ENCODE assay signal across 9 cellular contexts in the genomic region with DNA sequence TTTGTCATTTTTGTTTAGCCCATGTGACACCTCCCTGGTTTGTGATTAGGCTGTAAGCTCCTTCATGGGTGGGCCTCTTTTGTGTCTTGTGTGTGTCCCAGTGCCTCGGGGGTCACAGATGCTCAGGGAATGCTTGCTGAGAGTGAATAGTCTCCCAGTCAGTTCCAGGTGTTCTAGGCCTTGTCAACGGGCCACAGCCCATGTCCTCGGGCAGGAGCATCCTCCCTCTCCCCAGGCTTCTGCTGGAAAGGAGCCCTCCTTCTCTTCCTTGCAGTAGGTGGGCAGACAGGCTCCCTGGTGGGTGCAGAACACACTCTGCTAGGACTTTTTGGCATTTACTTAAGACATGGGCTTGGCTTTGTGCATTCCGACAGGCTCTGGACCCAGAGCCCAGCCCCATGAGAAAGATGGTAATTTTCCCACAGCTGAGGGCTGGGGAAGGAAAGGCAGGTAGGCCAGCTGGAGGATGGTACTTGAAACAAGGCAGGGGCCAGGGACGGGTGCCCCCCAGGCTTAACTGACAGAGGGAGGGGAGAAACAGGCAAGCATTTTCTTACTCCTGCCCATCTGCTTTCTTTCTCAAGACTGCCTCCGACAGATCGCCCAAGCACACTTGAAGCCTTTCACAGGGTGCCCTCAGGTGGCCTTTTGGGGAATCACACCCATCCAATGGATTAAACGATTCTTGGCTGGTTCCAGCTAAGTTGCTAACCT. TPM values are rescaled to one million over a fixed set of nuclear protein-coding genes. Genes with fewer than 3 reads are reported as not detected.
DNase-seq lines count a peak whose midpoint lies in the region; ATAC-seq, FAIRE-seq and TF ChIP-seq lines count a peak whose summit lies in the region.
"Had no signal": no experiment of that assay in that cellular context is flagged by ENCODE, and none has a peak within 500 bp of the region (broad histone marks: within the 10 kb centered on the region; RNA-seq: fewer than 3 reads in every experiment).

No MANE protein-coding gene starts in this region.

- H3K27me3 Mint-ChIP-seq in IgD-negative memory B cell, result no peaks in the 10 kb centered on the region
- no peaks in the 10 kb centered on the region for H3K27me3 Mint-ChIP-seq in naive thymus-derived CD8-positive, alpha-beta T cell
- H3K27me3 Mint-ChIP-seq: activated naive CD4-positive, alpha-beta T cell treated with anti-CD3 and anti-CD28 coated beads, Interleukin-2, amount 50 U/mL, for 24 hours had no signal

- H3K4me3 ChIP-seq in OCI-LY3 (ENCODE audit: low read length), result no peak overlapping the region

- H3K9me3 ChIP-seq in OCI-LY3 (ENCODE audit: insufficient read depth, low read length), result no peaks in the 10 kb centered on the region

- no peak overlapping the region for H3K27ac ChIP-seq in OCI-LY3 (ENCODE audit: low read length)

- DNase-seq in D721Med (ENCODE audit: insufficient read length, low spot score) (peak; percentile 43), erythroblast (lab: John Stamatoyannopoulos, UW) (peak; percentile 90 to 94)
- peak; percentile 74 for DNase-seq in activated CD8-positive, alpha-beta memory T cell treated with anti-CD3 and anti-CD28 coated beads, Interleukin-2, amount 50 U/mL, for 4 hours
- peak; percentile 48 to 86 (median 70) for DNase-seq in naive thymus-derived CD8-positive, alpha-beta T cell
- DNase-seq in stimulated activated CD8-positive, alpha-beta memory T cell treated with anti-CD3 and anti-CD28 coated beads, Interleukin-7, amount 100 ng/mL, for 48 hours (ENCODE audit: extremely low read depth in 1 of 2, low read depth in 1 of 2), result peak; percentile 27 to 40

- H4K20me1 ChIP-seq in OCI-LY3 (ENCODE audit: insufficient read depth, low read length), result no peaks in the 10 kb centered on the region

- H3K36me3 Mint-ChIP-seq in IgD-negative memory B cell, result no peaks in the 10 kb centered on the region
- H3K36me3 Mint-ChIP-seq in naive thymus-derived CD8-positive, alpha-beta T cell, result peaks cover 0 to 20% (median 2%) of the 10 kb centered on the region in 3 donors
- H3K36me3 Mint-ChIP-seq: activated naive CD4-positive, alpha-beta T cell treated with anti-CD3 and anti-CD28 coated beads, Interleukin-2, amount 50 U/mL, for 24 hours had no signal

- no peaks in the 10 kb centered on the region for H3K27me3 ChIP-seq in OCI-LY3 (ENCODE audit: low read depth, low read length)

- peak; percentile 84 to 93 for ATAC-seq in naive thymus-derived CD8-positive, alpha-beta T cell
- ATAC-seq in HG03442 (IDR thresholded peaks at IDR 0.05; ENCODE audit: unreplicated experiment), result no peak

- H3K36me3 ChIP-seq in OCI-LY3 (replicated peaks; ENCODE audit: low read depth, low read length), result peaks cover 3% of the 10 kb centered on the region

- peak; percentile 91 for TF ChIP-seq CTCF in D721Med (IDR thresholded peaks at IDR 0.05; ENCODE audit: insufficient read depth, missing control alignments)
- TF ChIP-seq CTCF in OCI-LY3 (IDR thresholded peaks at IDR 0.05; ENCODE audit: low read depth, low read length), result peak; percentile 60

- H3K9ac ChIP-seq in OCI-LY3 (ENCODE audit: low read length), result no peak overlapping the region

- TF ChIP-seq POLR2A in erythroblast (IDR thresholded peaks at IDR 0.05; ENCODE audit: low read length), result no peak

- H3K4me1 Mint-ChIP-seq in IgD-negative memory B cell, result peaks cover 11 to 13% (median 11%) of the 10 kb centered on the region in 3 donors
- peaks cover 5 to 15% (median 11%) of the 10 kb centered on the region in 4 donors for H3K4me1 Mint-ChIP-seq in naive thymus-derived CD8-positive, alpha-beta T cell

- H3K4me1 ChIP-seq in OCI-LY3 (ENCODE audit: low read length), result peaks cover 7% of the 10 kb centered on the region

- no peak for FAIRE-seq in D721Med (lab: Jason Lieb, UNC)

- H2AFZ ChIP-seq in OCI-LY3 (ENCODE audit: low read depth, low read length), result no peak overlapping the region

- POLR2A ChIA-PET in naive thymus-derived CD8-positive, alpha-beta T cell (lab: Charles Lee), result interaction anchor here (1.8 kb wide), 1 partner anchor 165 kb away, joined by 5 read pairs; no protein-coding TSS in a partner anchor

- H3K9me3 Mint-ChIP-seq in IgD-negative memory B cell, result no peaks in the 10 kb centered on the region
- no peaks in the 10 kb centered on the region for H3K9me3 Mint-ChIP-seq in naive thymus-derived CD8-positive, alpha-beta T cell
- H3K9me3 Mint-ChIP-seq: activated naive CD4-positive, alpha-beta T cell treated with anti-CD3 and anti-CD28 coated beads, Interleukin-2, amount 50 U/mL, for 24 hours had no signal

- peak overlapping the region in 1 of 4 donors; percentile 32 for H3K4me3 Mint-ChIP-seq in IgD-negative memory B cell
- H3K4me3 Mint-ChIP-seq in naive thymus-derived CD8-positive, alpha-beta T cell, result no peak overlapping the region
- H3K4me3 Mint-ChIP-seq: activated naive CD4-positive, alpha-beta T cell treated with anti-CD3 and anti-CD28 coated beads, Interleukin-2, amount 50 U/mL, for 24 hours had no signal

- peak overlapping the region; percentile 38 for H3K4me2 ChIP-seq in OCI-LY3 (ENCODE audit: low read length)

- H3K27ac Mint-ChIP-seq in IgD-negative memory B cell, result peak overlapping the region in 2 of 3 donors; percentile 82 to 94
- H3K27ac Mint-ChIP-seq in naive thymus-derived CD8-positive, alpha-beta T cell, result peak overlapping the region in 7 of 10 donors; percentile 21 to 91 (median 66)
- H3K27ac Mint-ChIP-seq: activated naive CD4-positive, alpha-beta T cell treated with anti-CD3 and anti-CD28 coated beads, Interleukin-2, amount 50 U/mL, for 24 hours had no signal

- H3K79me2 ChIP-seq in OCI-LY3 (ENCODE audit: low read length), result no peaks in the 10 kb centered on the region

RNA-seq across cellular contexts. Expression of a gene that starts 7.1 kb away (rescaled TPM):
- 2.2 TPM for polyA plus RNA-seq in IgD-negative memory B cell
- total RNA-seq in naive thymus-derived CD8-positive, alpha-beta T cell, result 1 to 10 TPM; 8.8 to 9.6 TPM
- 1 to 10 TPM; 1.7 to 2.9 (median 2.7) TPM for polyA plus RNA-seq in naive thymus-derived CD8-positive, alpha-beta T cell

RNA-seq across cellular contexts. Expression of a gene that starts 31.6 kb away (rescaled TPM):
- polyA plus RNA-seq in IgD-negative memory B cell, result 10.5 TPM
- total RNA-seq in naive thymus-derived CD8-positive, alpha-beta T cell, result 10 to 100 TPM; 11.9 to 12.7 TPM
- polyA plus RNA-seq in naive thymus-derived CD8-positive, alpha-beta T cell, result 1 to 10 TPM; 6.4 to 8.9 (median 7.7) TPM

Comparison
In these comparisons a context has a peak if more than half of its experiments do, and no peak if none do; other contexts are left out.
1. DNase-seq: peak in every context shown above with its lines; median percentile 92 in erythroblast; 74 in activated CD8-positive, alpha-beta memory T cell treated with anti-CD3 and anti-CD28 coated beads, Interleukin-2, amount 50 U/mL, for 4 hours; 70 in naive thymus-derived CD8-positive, alpha-beta T cell; 43 in D721Med; 34 in stimulated activated CD8-positive, alpha-beta memory T cell treated with anti-CD3 and anti-CD28 coated beads, Interleukin-7, amount 100 ng/mL, for 48 hours.